9 cellular contexts compared by ENCODE assay signal in genomic region chr1:175152006-175152652, GRCh38. TPM values are rescaled to one million over a fixed set of nuclear protein-coding genes. Genes with fewer than 3 reads are reported as not detected.
DNase-seq lines count a peak whose midpoint lies in the region; ATAC-seq and TF ChIP-seq lines count a peak whose summit lies in the region.
"Had no signal": no experiment of that assay in that cellular context is flagged by ENCODE, and none has a peak within 500 bp of the region (broad histone marks: within the 10 kb centered on the region; RNA-seq: fewer than 3 reads in every experiment).

No MANE protein-coding gene starts in this region.

- no peaks in the 10 kb centered on the region for H3K9me3 ChIP-seq in esophagus muscularis mucosa

- no peak for TF ChIP-seq EP300 in esophagus muscularis mucosa (IDR thresholded peaks at IDR 0.05)

- H3K9me3 Mint-ChIP-seq in natural killer cell treated with Interleukin-12 subunit alpha and Interleukin-12 subunit beta and Interleukin-15 and Interleukin-18, amount 100 ng/mL, for 72 hours = no peaks in the 10 kb centered on the region
- H3K9me3 Mint-ChIP-seq: T-helper 1 cell treated with Interleukin-12 subunit alpha and Interleukin-12 subunit beta and Interleukin-4 antibody, amounts not matched to agents 30 μg/mL and 1 μg/mL, for 36 hours had no signal

- peaks cover 31 to 36% of the 10 kb centered on the region in 2 donors for H3K27me3 Mint-ChIP-seq in natural killer cell treated with Interleukin-12 subunit alpha and Interleukin-12 subunit beta and Interleukin-15 and Interleukin-18, amount 100 ng/mL, for 72 hours

- WGBS in esophagus muscularis mucosa = 21% methylated on average over 15 of the region's 15 CpGs

- DNase-seq in DMS53 treated with DMSO at 0.1 percent for 48 hours (lab: John Stamatoyannopoulos, UW; ENCODE audit: unreplicated experiment) = peak; percentile 42
- DNase-seq in NOMO-1 (lab: John Stamatoyannopoulos, UW; ENCODE audit: unreplicated experiment in 2 of 2) = peak; percentile 39 to 43
- peak; percentile 77 for DNase-seq in activated CD8-positive, alpha-beta memory T cell treated with anti-CD3 and anti-CD28 coated beads, Interleukin-2, amount 50 U/mL, for 4 hours
- no peak for DNase-seq in esophagus muscularis mucosa (ENCODE audit: extremely low spot score)
- DNase-seq in natural killer cell treated with Interleukin-12 subunit alpha and Interleukin-12 subunit beta and Interleukin-15 and Interleukin-18, amount 100 ng/mL, for 72 hours (ENCODE audit: low spot score) = peak; percentile 78
- DNase-seq in stimulated activated naive CD8-positive, alpha-beta T cell treated with anti-CD3 and anti-CD28 coated beads, Interleukin-15, Interleukin-2, amounts not matched to agents 100 U/mL and 50 U/mL, for 24 hours = peak; percentile 77
- DNase-seq in GF-D8 (lab: John Stamatoyannopoulos, UW) = no peak

- H3K27ac ChIP-seq in esophagus muscularis mucosa (replicated peaks in 1 of 4) = no peak overlapping the region

- H3K4me1 Mint-ChIP-seq in natural killer cell treated with Interleukin-12 subunit alpha and Interleukin-12 subunit beta and Interleukin-15 and Interleukin-18, amount 100 ng/mL, for 72 hours (ENCODE audit: low read depth in 2 of 2) = peaks cover 7 to 9% of the 10 kb centered on the region in 2 donors

- H3K4me3 Mint-ChIP-seq in natural killer cell treated with Interleukin-12 subunit alpha and Interleukin-12 subunit beta and Interleukin-15 and Interleukin-18, amount 100 ng/mL, for 72 hours = no peak overlapping the region
- H3K4me3 Mint-ChIP-seq: T-helper 1 cell treated with Interleukin-12 subunit alpha and Interleukin-12 subunit beta and Interleukin-4 antibody, amounts not matched to agents 30 μg/mL and 1 μg/mL, for 36 hours had no signal

- peak; percentile 43 for ATAC-seq in HG02973 (IDR thresholded peaks at IDR 0.05; ENCODE audit: unreplicated experiment)
- peak; percentile 62 to 76 for ATAC-seq in natural killer cell treated with Interleukin-12 subunit alpha and Interleukin-12 subunit beta and Interleukin-15 and Interleukin-18, amount 100 ng/mL, for 72 hours
- peak; percentile 64 for ATAC-seq in stimulated activated naive CD8-positive, alpha-beta T cell treated with anti-CD3 and anti-CD28 coated beads, Interleukin-15, Interleukin-2, amounts not matched to agents 100 U/mL and 50 U/mL, for 24 hours

- H3K36me3 Mint-ChIP-seq in natural killer cell treated with Interleukin-12 subunit alpha and Interleukin-12 subunit beta and Interleukin-15 and Interleukin-18, amount 100 ng/mL, for 72 hours = no peaks in the 10 kb centered on the region

- H3K27ac Mint-ChIP-seq in natural killer cell treated with Interleukin-12 subunit alpha and Interleukin-12 subunit beta and Interleukin-15 and Interleukin-18, amount 100 ng/mL, for 72 hours = no peak overlapping the region
- H3K27ac Mint-ChIP-seq: T-helper 1 cell treated with Interleukin-12 subunit alpha and Interleukin-12 subunit beta and Interleukin-4 antibody, amounts not matched to agents 30 μg/mL and 1 μg/mL, for 36 hours had no signal

- intact Hi-C loops in esophagus muscularis mucosa (cut with DNase I) = loop anchor here (10.0 kb wide), 1 partner anchor 923 kb away; no protein-coding TSS in a partner anchor

- no peak overlapping the region for H3K4me3 ChIP-seq in esophagus muscularis mucosa

- no peaks in the 10 kb centered on the region for H3K27me3 ChIP-seq in esophagus muscularis mucosa

- TF ChIP-seq CTCF in esophagus muscularis mucosa (IDR thresholded peaks at IDR 0.05) = peak; percentile 77 to 81 (median 80)

- peaks cover 0 to 40% (median 30%) of the 10 kb centered on the region in 4 donors for H3K4me1 ChIP-seq in esophagus muscularis mucosa

- no peak for TF ChIP-seq POLR2A in esophagus muscularis mucosa (IDR thresholded peaks at IDR 0.05; ENCODE audit: low read depth)

- H3K36me3 ChIP-seq in esophagus muscularis mucosa = no peaks in the 10 kb centered on the region

RNA-seq across cellular contexts. Expression of gene KIAA0040, which starts 40.4 kb away (rescaled TPM):
- 100 to 1,000 TPM in 1 of 4 donors, 10 to 100 TPM in 3; 37.0 to 109 (median 45.1) TPM for total RNA-seq in esophagus muscularis mucosa
- 10 to 100 TPM; 11.2 to 19.3 TPM for total RNA-seq in natural killer cell treated with Interleukin-12 subunit alpha and Interleukin-12 subunit beta and Interleukin-15 and Interleukin-18, amount 100 ng/mL, for 72 hours

Comparison
In these comparisons a context has a peak if more than half of its experiments do, and no peak if none do; other contexts are left out.
1. DNase-seq: peak in DMS53 treated with DMSO at 0.1 percent for 48 hours (single experiment), NOMO-1 (2 of 2), activated CD8-positive, alpha-beta memory T cell treated with anti-CD3 and anti-CD28 coated beads, Interleukin-2, amount 50 U/mL, for 4 hours (single experiment), natural killer cell treated with Interleukin-12 subunit alpha and Interleukin-12 subunit beta and Interleukin-15 and Interleukin-18, amount 100 ng/mL, for 72 hours (single experiment) and stimulated activated naive CD8-positive, alpha-beta T cell treated with anti-CD3 and anti-CD28 coated beads, Interleukin-15, Interleukin-2, amounts not matched to agents 100 U/mL and 50 U/mL, for 24 hours (single experiment); none in esophagus muscularis mucosa (single experiment) and GF-D8 (single experiment).
2. Peak in every context shown above with its lines, with median percentiles within 50 percentile points of each other: ATAC-seq.